Comparison of ENCODE assay signal across 27 cellular contexts in genomic region chr12:101777978-101778377, GRCh38. TPM values are rescaled to one million over a fixed set of nuclear protein-coding genes. Genes with fewer than 3 reads are reported as not detected.
DNase-seq lines count a peak whose midpoint lies in the region; ATAC-seq and TF ChIP-seq lines count a peak whose summit lies in the region.
"Had no signal": no experiment of that assay in that cellular context is flagged by ENCODE, and none has a peak within 500 bp of the region (broad histone marks: within the 10 kb centered on the region; RNA-seq: fewer than 3 reads in every experiment).

No MANE protein-coding gene starts in this region.

- H3K4me1 ChIP-seq in left lung (peaks cover 0 to 44% of the 10 kb centered on the region in 2 donors), skeletal muscle tissue (ENCODE audit: control insufficient read depth in 3 of 3, insufficient read depth in 3 of 3, low read length in 3 of 3) (peaks cover 15 to 18% (median 15%) of the 10 kb centered on the region in 3 donors), smooth muscle cell (ENCODE audit: low read depth) (no peaks in the 10 kb centered on the region)
- H3K4me1 ChIP-seq: Peyer's patch had no signal

- H3K4me1 Mint-ChIP-seq in activated CD4-positive, alpha-beta memory T cell treated with anti-CD3 and anti-CD28 coated beads, Interleukin-2, amount 10 ng/mL, durations not matched to agents 7 days and 5 days: peaks cover 56% of the 10 kb centered on the region
- peaks cover 22% of the 10 kb centered on the region for H3K4me1 Mint-ChIP-seq in activated CD4-positive, alpha-beta memory T cell treated with anti-CD3 and anti-CD28 coated beads for 36 hours (ENCODE audit: low read depth)
- H3K4me1 Mint-ChIP-seq in activated T-helper 2 cell treated with anti-CD3 and anti-CD28 coated beads, Interferon-gamma antibody, Interleukin-2, Interleukin-4, amounts not matched to agents 10 μg/mL and 5 μg/mL and 100 μg/mL, durations not matched to agents 14 hours and 24 hours and 36 hours (ENCODE audit: low read depth): peaks cover 63% of the 10 kb centered on the region
- H3K4me1 Mint-ChIP-seq: GM23338 had no signal

- no peak overlapping the region for H2AFZ ChIP-seq in smooth muscle cell (ENCODE audit: low read depth)
- H2AFZ ChIP-seq: GM23338 had no signal

- no peaks in the 10 kb centered on the region for H3F3A ChIP-seq in smooth muscle cell (ENCODE audit: low read depth)

- ATAC-seq in left lung (no peak), GM21576 (IDR thresholded peaks at IDR 0.05; ENCODE audit: unreplicated experiment) (no peak)
- ATAC-seq: GM23338; HepG2; stimulated activated naive CD8-positive, alpha-beta T cell treated with anti-CD3 and anti-CD28 coated beads, Interleukin-15, amount 100 ng/mL, for 72 hours had no signal

- WGBS in smooth muscle cell (ENCODE audit: low lambda C conversion rate): 86% methylated on average over 4 of the region's 4 CpGs

- CTCF ChIA-PET in activated CD4-positive, alpha-beta memory T cell treated with anti-CD3 and anti-CD28 coated beads, Interleukin-2, amount 10 ng/mL, durations not matched to agents 7 days and 5 days (lab: Charles Lee): interaction anchor here (1.2 to 6.5 kb wide), 4 partner anchors 15 to 61 kb away, joined by 3 to 39 read pairs (median 28); partner anchors contain the start of gene GNPTAB
- CTCF ChIA-PET in activated CD4-positive, alpha-beta memory T cell treated with anti-CD3 and anti-CD28 coated beads for 36 hours (lab: Charles Lee): interaction anchor here (2.1 to 3.1 kb wide), 3 partner anchors 53 to 62 kb away, joined by 10 to 21 read pairs (median 18); partner anchors contain the start of gene GNPTAB

- H3K9ac ChIP-seq in skeletal muscle tissue (ENCODE audit: low read depth in 1 of 3, low read length in 3 of 3) (peak overlapping the region in 1 of 3 donors; percentile 23), smooth muscle cell (ENCODE audit: low read depth) (no peak overlapping the region)

- H3K4me2 ChIP-seq in smooth muscle cell: no peak overlapping the region
- H3K4me2 ChIP-seq: GM23338 had no signal

- H3K27ac ChIP-seq in left lung (peak overlapping the region; percentile 14 to 65), skeletal muscle tissue (ENCODE audit: low read depth, low read length) (peak overlapping the region; percentile 60), smooth muscle cell (ENCODE audit: low read depth) (no peak overlapping the region)

- no peaks in the 10 kb centered on the region for H3K79me2 ChIP-seq in smooth muscle cell (ENCODE audit: low read depth)

- H3K4me3 ChIP-seq in left lung (no peak overlapping the region), skeletal muscle tissue (ENCODE audit: low read length in 3 of 3) (no peak overlapping the region), smooth muscle cell (no peak overlapping the region)
- H3K4me3 ChIP-seq: GM23338, mucosa of descending colon, Peyer's patch had no signal

- H3K36me3 ChIP-seq in left lung (peaks cover 0 to 12% of the 10 kb centered on the region in 2 donors), skeletal muscle tissue (ENCODE audit: control insufficient read depth in 3 of 3, insufficient read depth in 3 of 3, low read length in 3 of 3) (peaks cover 2 to 10% (median 7%) of the 10 kb centered on the region in 3 donors), smooth muscle cell (ENCODE audit: low read depth) (no peaks in the 10 kb centered on the region)
- H3K36me3 ChIP-seq: Peyer's patch had no signal

- intact Hi-C loops in activated CD4-positive, alpha-beta memory T cell treated with anti-CD3 and anti-CD28 coated beads for 36 hours (cut with micrococcal nuclease): no loop called here
- intact Hi-C loops in activated T-helper 2 cell treated with anti-CD3 and anti-CD28 coated beads, Interferon-gamma antibody, Interleukin-2, Interleukin-4, amounts not matched to agents 10 μg/mL and 5 μg/mL and 100 μg/mL, durations not matched to agents 14 hours and 24 hours and 36 hours (cut with micrococcal nuclease): no loop called here
- intact Hi-C loops in left lung (cut with DNase I): loop anchor here in 1 of 2 donors (10.0 kb wide), 1 partner anchor 57 kb away; the partner anchor contains the start of gene GNPTAB

- TF ChIP-seq CTCF in left lung (IDR thresholded peaks at IDR 0.05) (no peak), smooth muscle cell (IDR thresholded peaks at IDR 0.05; ENCODE audit: borderline replicate concordance, insufficient read depth, poor library complexity, severe bottlenecking) (no peak)

- H3K27me3 Mint-ChIP-seq in activated CD4-positive, alpha-beta memory T cell treated with anti-CD3 and anti-CD28 coated beads, Interleukin-2, amount 10 ng/mL, durations not matched to agents 7 days and 5 days: no peaks in the 10 kb centered on the region
- H3K27me3 Mint-ChIP-seq in activated CD4-positive, alpha-beta memory T cell treated with anti-CD3 and anti-CD28 coated beads for 36 hours: no peaks in the 10 kb centered on the region
- no peaks in the 10 kb centered on the region for H3K27me3 Mint-ChIP-seq in activated T-helper 2 cell treated with anti-CD3 and anti-CD28 coated beads, Interferon-gamma antibody, Interleukin-2, Interleukin-4, amounts not matched to agents 10 μg/mL and 5 μg/mL and 100 μg/mL, durations not matched to agents 14 hours and 24 hours and 36 hours (ENCODE audit: low read depth)
- H3K27me3 Mint-ChIP-seq: stimulated activated naive CD8-positive, alpha-beta T cell treated with anti-CD3 and anti-CD28 coated beads, Interleukin-15, amount 100 ng/mL, for 72 hours had no signal

- H3K27ac Mint-ChIP-seq in activated CD4-positive, alpha-beta memory T cell treated with anti-CD3 and anti-CD28 coated beads, Interleukin-2, amount 10 ng/mL, durations not matched to agents 7 days and 5 days: peak overlapping the region; percentile 16
- no peak overlapping the region for H3K27ac Mint-ChIP-seq in activated CD4-positive, alpha-beta memory T cell treated with anti-CD3 and anti-CD28 coated beads for 36 hours
- peak overlapping the region; percentile 5 for H3K27ac Mint-ChIP-seq in activated T-helper 2 cell treated with anti-CD3 and anti-CD28 coated beads, Interferon-gamma antibody, Interleukin-2, Interleukin-4, amounts not matched to agents 10 μg/mL and 5 μg/mL and 100 μg/mL, durations not matched to agents 14 hours and 24 hours and 36 hours

- H3K9me3 ChIP-seq in left lung (no peaks in the 10 kb centered on the region), skeletal muscle tissue (ENCODE audit: control insufficient read depth in 3 of 3, low read length in 3 of 3) (no peaks in the 10 kb centered on the region), smooth muscle cell (replicated peaks; ENCODE audit: low read depth) (no peaks in the 10 kb centered on the region)
- H3K9me3 ChIP-seq: Caco-2, mucosa of descending colon, Peyer's patch had no signal

- H3K27me3 ChIP-seq in left lung: no peaks in the 10 kb centered on the region
- no peaks in the 10 kb centered on the region for H3K27me3 ChIP-seq in skeletal muscle tissue (ENCODE audit: control insufficient read depth in 3 of 3, insufficient read depth in 3 of 3, low read length in 3 of 3)
- H3K27me3 ChIP-seq in smooth muscle cell (ENCODE audit: low read depth): no peaks in the 10 kb centered on the region
- H3K27me3 ChIP-seq: Peyer's patch had no signal

- POLR2A ChIA-PET in activated CD4-positive, alpha-beta memory T cell treated with anti-CD3 and anti-CD28 coated beads, Interleukin-2, amount 10 ng/mL, durations not matched to agents 7 days and 5 days (lab: Charles Lee): interaction anchor here (3.1 kb wide), 1 partner anchor 52 kb away, joined by 16 read pairs; the partner anchor contains the start of gene GNPTAB
- POLR2A ChIA-PET in activated CD4-positive, alpha-beta memory T cell treated with anti-CD3 and anti-CD28 coated beads for 36 hours (lab: Charles Lee): interaction anchor here (1.4 kb wide), 1 partner anchor 53 kb away, joined by 5 read pairs; the partner anchor contains the start of gene GNPTAB

- H3K36me3 Mint-ChIP-seq in activated CD4-positive, alpha-beta memory T cell treated with anti-CD3 and anti-CD28 coated beads, Interleukin-2, amount 10 ng/mL, durations not matched to agents 7 days and 5 days (ENCODE audit: low read depth): peaks cover 45% of the 10 kb centered on the region
- peaks cover 3% of the 10 kb centered on the region for H3K36me3 Mint-ChIP-seq in activated CD4-positive, alpha-beta memory T cell treated with anti-CD3 and anti-CD28 coated beads for 36 hours
- peaks cover 65% of the 10 kb centered on the region for H3K36me3 Mint-ChIP-seq in activated T-helper 2 cell treated with anti-CD3 and anti-CD28 coated beads, Interferon-gamma antibody, Interleukin-2, Interleukin-4, amounts not matched to agents 10 μg/mL and 5 μg/mL and 100 μg/mL, durations not matched to agents 14 hours and 24 hours and 36 hours (ENCODE audit: low read depth)

- no peaks in the 10 kb centered on the region for H4K20me1 ChIP-seq in smooth muscle cell (ENCODE audit: low read depth)

- no peak for DNase-seq in activated CD4-positive, alpha-beta memory T cell treated with anti-CD3 and anti-CD28 coated beads, Interleukin-2, amount 10 ng/mL, durations not matched to agents 7 days and 5 days
- DNase-seq in activated CD4-positive, alpha-beta memory T cell treated with anti-CD3 and anti-CD28 coated beads for 36 hours: no peak
- DNase-seq in activated T-helper 2 cell treated with anti-CD3 and anti-CD28 coated beads, Interferon-gamma antibody, Interleukin-2, Interleukin-4, amounts not matched to agents 10 μg/mL and 5 μg/mL and 100 μg/mL, durations not matched to agents 14 hours and 24 hours and 36 hours (ENCODE audit: low spot score): no peak
- DNase-seq in left lung (no peak), smooth muscle cell (lab: John Stamatoyannopoulos, UW; ENCODE audit: unreplicated experiment) (no peak)
- no peak for DNase-seq in activated CD4-positive, alpha-beta T cell treated with anti-CD3 and anti-CD28 coated beads, Interleukin-2, amount 50 U/mL, for 4 hours
- DNase-seq: activated CD4-positive, alpha-beta T cell treated with anti-CD3 and anti-CD28 coated beads for 48 hours; activated gamma-delta T cell treated with Interleukin-2 at 50 U/mL for 16 hours; amniotic stem cell; Caco-2; cortex of kidney; glutamatergic neuron; mucosa of descending colon; NCI-H1436; NCI-H510A treated with DMSO at 0.1 percent for 48 hours; NK-92 treated with Interleukin-12 subunit alpha and Interleukin-12 subunit beta, amount 100 ng/mL, for 24 hours; Peyer's patch; small intestine; stimulated activated naive CD8-positive, alpha-beta T cell treated with anti-CD3 and anti-CD28 coated beads, Interleukin-15, amount 100 ng/mL, for 72 hours; T-helper 2 cell; trophoblast cell had no signal

- H3K4me3 Mint-ChIP-seq in activated CD4-positive, alpha-beta memory T cell treated with anti-CD3 and anti-CD28 coated beads, Interleukin-2, amount 10 ng/mL, durations not matched to agents 7 days and 5 days: no peak overlapping the region
- H3K4me3 Mint-ChIP-seq in activated CD4-positive, alpha-beta memory T cell treated with anti-CD3 and anti-CD28 coated beads for 36 hours: no peak overlapping the region
- no peak overlapping the region for H3K4me3 Mint-ChIP-seq in activated T-helper 2 cell treated with anti-CD3 and anti-CD28 coated beads, Interferon-gamma antibody, Interleukin-2, Interleukin-4, amounts not matched to agents 10 μg/mL and 5 μg/mL and 100 μg/mL, durations not matched to agents 14 hours and 24 hours and 36 hours (ENCODE audit: low read depth)
- H3K4me3 Mint-ChIP-seq: GM23338; stimulated activated naive CD8-positive, alpha-beta T cell treated with anti-CD3 and anti-CD28 coated beads, Interleukin-15, amount 100 ng/mL, for 72 hours had no signal

- no peaks in the 10 kb centered on the region for H3K9me3 Mint-ChIP-seq in activated CD4-positive, alpha-beta memory T cell treated with anti-CD3 and anti-CD28 coated beads, Interleukin-2, amount 10 ng/mL, durations not matched to agents 7 days and 5 days
- H3K9me3 Mint-ChIP-seq in activated CD4-positive, alpha-beta memory T cell treated with anti-CD3 and anti-CD28 coated beads for 36 hours: no peaks in the 10 kb centered on the region
- H3K9me3 Mint-ChIP-seq in activated T-helper 2 cell treated with anti-CD3 and anti-CD28 coated beads, Interferon-gamma antibody, Interleukin-2, Interleukin-4, amounts not matched to agents 10 μg/mL and 5 μg/mL and 100 μg/mL, durations not matched to agents 14 hours and 24 hours and 36 hours: no peaks in the 10 kb centered on the region
- H3K9me3 Mint-ChIP-seq: GM23338; stimulated activated naive CD8-positive, alpha-beta T cell treated with anti-CD3 and anti-CD28 coated beads, Interleukin-15, amount 100 ng/mL, for 72 hours had no signal

RNA-seq across cellular contexts. Expression of gene SYCP3, which starts 38.7 kb away (rescaled TPM):
- under 1 TPM; 0.28 to 0.30 TPM for total RNA-seq in activated CD4-positive, alpha-beta memory T cell treated with anti-CD3 and anti-CD28 coated beads, Interleukin-2, amount 10 ng/mL, durations not matched to agents 7 days and 5 days
- total RNA-seq in activated CD4-positive, alpha-beta memory T cell treated with anti-CD3 and anti-CD28 coated beads for 36 hours: under 1 TPM in 1 of 2 experiments, not detected in 1; 0.07 TPM
- 0.50 and 0.92 TPM in 2 replicates for total RNA-seq in activated T-helper 2 cell treated with anti-CD3 and anti-CD28 coated beads, Interferon-gamma antibody, Interleukin-2, Interleukin-4, amounts not matched to agents 10 μg/mL and 5 μg/mL and 100 μg/mL, durations not matched to agents 14 hours and 24 hours and 36 hours
- total RNA-seq in left lung (under 1 TPM; 0.23 to 0.76 TPM), skeletal muscle tissue (not detected), smooth muscle cell (0.27 and 3.6 TPM in 2 replicates)
- 1.1 and 2.0 TPM in 2 replicates for polyA plus RNA-seq in smooth muscle cell
- total RNA-seq: A172, HepG2, M059J, Peyer's patch had no signal
- polyA plus RNA-seq: HepG2 had no signal

RNA-seq across cellular contexts. Expression of gene GNPTAB, which starts 52.8 kb away (rescaled TPM):
- 10 to 100 TPM; 55.0 to 57.5 TPM for total RNA-seq in activated CD4-positive, alpha-beta memory T cell treated with anti-CD3 and anti-CD28 coated beads, Interleukin-2, amount 10 ng/mL, durations not matched to agents 7 days and 5 days
- total RNA-seq in activated CD4-positive, alpha-beta memory T cell treated with anti-CD3 and anti-CD28 coated beads for 36 hours: 10 to 100 TPM; 19.6 to 20.2 TPM
- 93.6 and 100 TPM in 2 replicates for total RNA-seq in activated T-helper 2 cell treated with anti-CD3 and anti-CD28 coated beads, Interferon-gamma antibody, Interleukin-2, Interleukin-4, amounts not matched to agents 10 μg/mL and 5 μg/mL and 100 μg/mL, durations not matched to agents 14 hours and 24 hours and 36 hours
- total RNA-seq in left lung (10 to 100 TPM; 64.8 to 68.9 TPM), skeletal muscle tissue (10.4 TPM), smooth muscle cell (23.6 and 25.5 TPM in 2 replicates)
- 9.8 and 17.9 TPM in 2 replicates for polyA plus RNA-seq in smooth muscle cell
